In the genomic region with DNA sequence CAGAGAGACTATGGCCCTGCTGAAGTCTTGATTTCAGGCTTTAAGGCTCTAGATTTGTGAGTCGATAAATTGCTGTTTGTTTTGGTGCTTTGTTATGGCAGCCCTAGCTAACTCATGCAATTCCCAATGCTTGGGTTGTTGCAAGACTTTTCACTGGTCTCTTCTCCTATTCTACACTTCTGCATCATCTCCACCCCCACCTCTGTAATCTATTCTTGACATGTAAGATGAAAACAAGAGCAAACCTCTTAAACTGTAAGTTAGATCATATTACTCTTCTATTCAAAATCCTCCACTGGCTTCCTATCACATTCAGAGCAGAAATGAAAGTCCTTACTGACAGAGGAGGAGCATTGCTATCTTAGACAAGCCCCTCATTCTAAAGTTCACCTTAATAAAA, we compare ENCODE assay signal across 14 cellular contexts.
"Had no signal": no experiment of that assay in that cellular context is flagged by ENCODE, and none has a peak within 500 bp of the region (broad histone marks: within the 10 kb centered on the region; RNA-seq: fewer than 3 reads in every experiment).

No MANE protein-coding gene starts in this region.

- H3K27me3 Mint-ChIP-seq: natural killer cell treated with Interleukin-12 subunit alpha and Interleukin-12 subunit beta and Interleukin-15 and Interleukin-18, amount 100 ng/mL, for 72 hours had no signal

- H3K27me3 ChIP-seq: neural progenitor cell, ovary, right atrium auricular region had no signal

- H3K27ac Mint-ChIP-seq: mesothelial cell of epicardium; natural killer cell treated with Interleukin-12 subunit alpha and Interleukin-12 subunit beta and Interleukin-15 and Interleukin-18, amount 100 ng/mL, for 72 hours; neural progenitor cell had no signal

- H3K4me2 ChIP-seq: neural progenitor cell had no signal

- ATAC-seq: heart left ventricle; left lobe of liver; natural killer cell treated with Interleukin-12 subunit alpha and Interleukin-12 subunit beta and Interleukin-15 and Interleukin-18, amount 100 ng/mL, for 72 hours had no signal

- H3K9me3 ChIP-seq: ovary, right atrium auricular region had no signal

- H2AFZ ChIP-seq: neural progenitor cell had no signal

- H3K36me3 ChIP-seq: heart left ventricle, neural progenitor cell, ovary, right atrium auricular region had no signal

- H3K36me3 Mint-ChIP-seq: mesothelial cell of epicardium; natural killer cell treated with Interleukin-12 subunit alpha and Interleukin-12 subunit beta and Interleukin-15 and Interleukin-18, amount 100 ng/mL, for 72 hours; neural progenitor cell had no signal

- H3K27ac ChIP-seq: heart left ventricle, neural progenitor cell, ovary, right atrium auricular region had no signal

- DNase-seq: effector CD4-positive, alpha-beta T cell; heart left ventricle; hypothalamus; nucleus accumbens; ovary; small intestine; stimulated activated CD4-positive, alpha-beta T cell treated with anti-CD3 and anti-CD28 coated beads, Interleukin-2, amount 100 ng/mL, for 48 hours; stimulated activated naive CD4-positive, alpha-beta T cell treated with Interleukin-2 at 50 U/mL for 16 hours; trophoblast cell had no signal

- H3K4me3 Mint-ChIP-seq: mesothelial cell of epicardium; natural killer cell treated with Interleukin-12 subunit alpha and Interleukin-12 subunit beta and Interleukin-15 and Interleukin-18, amount 100 ng/mL, for 72 hours; neural progenitor cell had no signal

- H3K4me3 ChIP-seq: heart left ventricle, neural progenitor cell, ovary, right atrium auricular region had no signal

- H3K4me1 ChIP-seq: heart left ventricle, right atrium auricular region had no signal
